ENCODE assay signal across 8 cellular contexts in the genomic region with DNA sequence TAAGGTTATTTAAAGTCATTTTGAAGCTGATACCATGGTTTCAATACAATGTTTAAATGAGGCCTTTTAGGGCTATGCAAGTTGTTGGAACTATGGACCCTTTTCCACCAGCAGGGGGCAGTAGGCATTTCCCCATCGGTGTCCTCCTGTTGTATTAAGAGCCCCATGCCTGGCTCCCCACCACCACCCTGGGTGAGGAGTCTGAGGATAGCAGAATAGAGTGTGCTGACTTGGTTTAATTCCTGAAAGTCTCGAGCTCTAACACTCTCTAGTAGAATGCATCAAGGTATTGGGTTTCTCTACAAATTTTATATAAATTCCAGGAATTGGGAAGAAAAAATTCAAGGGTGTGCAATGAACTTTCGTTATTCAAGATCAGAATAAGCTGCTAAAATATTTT.
DNase-seq lines count a peak whose midpoint lies in the region; ATAC-seq and TF ChIP-seq lines count a peak whose summit lies in the region.

No MANE protein-coding gene starts in this region.

- no peaks in the 10 kb centered on the region for H4K20me1 ChIP-seq in DOHH2 (ENCODE audit: control insufficient read depth, insufficient read depth, low read depth, low read length)

- H3K9me3 ChIP-seq in DOHH2 (ENCODE audit: control insufficient read depth, insufficient read depth, low read length) (no peaks in the 10 kb centered on the region), ascending aorta (no peaks in the 10 kb centered on the region)

- intact Hi-C loops in ascending aorta (cut with DNase I), result loop anchor here (5.0 kb wide), 2 partner anchors 57 to 88 kb away; no protein-coding TSS in a partner anchor

- ATAC-seq in GM21360 (IDR thresholded peaks at IDR 0.05; ENCODE audit: unreplicated experiment), result peak; percentile 93
- ATAC-seq in HG03571 (IDR thresholded peaks at IDR 0.05; ENCODE audit: unreplicated experiment), result peak; percentile 74

- H3K27me3 ChIP-seq in DOHH2 (ENCODE audit: control insufficient read depth, low read length) (no peaks in the 10 kb centered on the region), ascending aorta (no peaks in the 10 kb centered on the region)

- H3K79me2 ChIP-seq in DOHH2 (ENCODE audit: control insufficient read depth, low read length), result no peaks in the 10 kb centered on the region

- H3K4me1 ChIP-seq in DOHH2 (ENCODE audit: control insufficient read depth, low read length) (no peaks in the 10 kb centered on the region), ascending aorta (peaks cover 6 to 17% of the 10 kb centered on the region in 2 donors)

- DNase-seq in SKM-1 treated with dmso at 0.1 percent for 144 hours (lab: John Stamatoyannopoulos, UW; ENCODE audit: unreplicated experiment) (peak; percentile 49), ascending aorta (ENCODE audit: low spot score in 2 of 2) (peak in 1 of 2 donors; percentile 78), iPS DF 4.7 (ENCODE audit: extremely low read depth, low spot score) (peak; percentile 91), HPDE6-E6E7 (ENCODE audit: extremely low spot score) (no peak)
- DNase-seq in stimulated activated CD4-positive, alpha-beta T cell treated with anti-CD3 and anti-CD28 coated beads, Interleukin-15, amount 100 ng/mL, for 48 hours (ENCODE audit: low read depth in 2 of 2), result peak; percentile 59 to 62

- H3K36me3 ChIP-seq in DOHH2 (ENCODE audit: control insufficient read depth, low read length), result no peaks in the 10 kb centered on the region
- H3K36me3 ChIP-seq in ascending aorta, result no peaks in the 10 kb centered on the region

- H3K27ac ChIP-seq in DOHH2 (ENCODE audit: low read depth, low read length) (no peak overlapping the region), ascending aorta (no peak overlapping the region)

- H3K4me3 ChIP-seq in DOHH2 (ENCODE audit: low read length), result no peak overlapping the region
- H3K4me3 ChIP-seq in ascending aorta, result no peak overlapping the region

- H3F3A ChIP-seq in DOHH2 (ENCODE audit: control insufficient read depth, insufficient read depth), result no peaks in the 10 kb centered on the region

- no peaks in the 10 kb centered on the region for H3K9me2 ChIP-seq in DOHH2 (replicated peaks; ENCODE audit: control insufficient read depth, low read length)

- H3K4me2 ChIP-seq in DOHH2 (ENCODE audit: low read length), result no peak overlapping the region

- TF ChIP-seq CTCF in DOHH2 (IDR thresholded peaks at IDR 0.05; ENCODE audit: low read depth, low read length, poor library complexity, severe bottlenecking) (peak; percentile 77), ascending aorta (IDR thresholded peaks at IDR 0.05) (peak in 2 of 3 experiments; percentile 39 to 42)
